In genomic region chr21:17532292-17532691, GRCh38 we compare ENCODE assay signal across 22 cellular contexts. TPM values are rescaled to one million over a fixed set of nuclear protein-coding genes. Genes with fewer than 3 reads are reported as not detected.
"Had no signal": no experiment of that assay in that cellular context is flagged by ENCODE, and none has a peak within 500 bp of the region (broad histone marks: within the 10 kb centered on the region; RNA-seq: fewer than 3 reads in every experiment).

No MANE protein-coding gene starts in this region.

- H3K27me3 ChIP-seq: dorsolateral prefrontal cortex, tibial nerve, upper lobe of left lung had no signal

- H3K9me3 Mint-ChIP-seq: memory B cell; natural killer cell treated with Interleukin-12 subunit alpha and Interleukin-12 subunit beta and Interleukin-15 and Interleukin-18, amount 100 ng/mL, for 72 hours; neural crest cell; stimulated activated naive CD8-positive, alpha-beta T cell treated with anti-CD3 and anti-CD28 coated beads, Interleukin-15, Interleukin-2, amounts not matched to agents 100 ng/mL and 50 ng/mL, for 24 hours had no signal

- H2AFZ ChIP-seq: parathyroid adenoma had no signal

- H3K36me3 ChIP-seq: lower lobe of right lung, neutrophil, prostate gland, spleen, thoracic aorta, tibial nerve, upper lobe of left lung had no signal

- H3K4me1 Mint-ChIP-seq: naive B cell had no signal

- H3K27ac Mint-ChIP-seq: memory B cell; naive B cell; natural killer cell treated with Interleukin-12 subunit alpha and Interleukin-12 subunit beta and Interleukin-15 and Interleukin-18, amount 100 ng/mL, for 72 hours; stimulated activated naive B cell treated with anti-CD40 and anti-IgM and Interleukin-4, amounts not matched to agents 10 μg/mL and 1 μg/mL and 100 μg/mL, for 72 hours; stimulated activated naive CD8-positive, alpha-beta T cell treated with anti-CD3 and anti-CD28 coated beads, Interleukin-15, Interleukin-2, amounts not matched to agents 100 ng/mL and 50 ng/mL, for 24 hours had no signal

- H3K27ac ChIP-seq: lower lobe of right lung, neutrophil, parathyroid adenoma, prostate gland, skin epidermis, spleen, thoracic aorta, tibial nerve, upper lobe of left lung had no signal

- H3K4me3 ChIP-seq: dorsolateral prefrontal cortex, lower lobe of right lung, mucosa of descending colon, prostate gland, skin epidermis, spleen, thoracic aorta, tibial nerve, upper lobe of left lung had no signal

- DNase-seq: dorsolateral prefrontal cortex; effector CD4-positive, alpha-beta T cell; left ventricle myocardium superior; lower lobe of right lung; mucosa of descending colon; naive B cell; right cardiac atrium; spleen; stimulated activated CD4-positive, alpha-beta T cell treated with anti-CD3 and anti-CD28 coated beads, Interleukin-15, amount 100 ng/mL, for 24 hours; stimulated activated CD4-positive, alpha-beta T cell treated with anti-CD3 and anti-CD28 coated beads, Interleukin-2, amount 100 ng/mL, for 48 hours; stimulated activated naive B cell treated with anti-CD40 and anti-IgM and Interleukin-4, amounts not matched to agents 10 μg/mL and 1 μg/mL and 100 μg/mL, for 72 hours; upper lobe of left lung had no signal

- H3K79me2 ChIP-seq: parathyroid adenoma had no signal

- ATAC-seq: left ventricle myocardium superior; lower lobe of right lung; mucosa of descending colon; natural killer cell treated with Interleukin-12 subunit alpha and Interleukin-12 subunit beta and Interleukin-15 and Interleukin-18, amount 100 ng/mL, for 72 hours; right cardiac atrium; stimulated activated naive B cell treated with anti-CD40 and anti-IgM and Interleukin-4, amounts not matched to agents 10 μg/mL and 1 μg/mL and 100 μg/mL, for 72 hours had no signal

- H3K9ac ChIP-seq: parathyroid adenoma had no signal

- H3K4me1 ChIP-seq: parathyroid adenoma, tibial nerve had no signal

- H3K36me3 Mint-ChIP-seq: memory B cell; naive B cell; natural killer cell treated with Interleukin-12 subunit alpha and Interleukin-12 subunit beta and Interleukin-15 and Interleukin-18, amount 100 ng/mL, for 72 hours; stimulated activated naive B cell treated with anti-CD40 and anti-IgM and Interleukin-4, amounts not matched to agents 10 μg/mL and 1 μg/mL and 100 μg/mL, for 72 hours had no signal

- H3K4me3 Mint-ChIP-seq: memory B cell; naive B cell; natural killer cell treated with Interleukin-12 subunit alpha and Interleukin-12 subunit beta and Interleukin-15 and Interleukin-18, amount 100 ng/mL, for 72 hours; neural crest cell; stimulated activated naive B cell treated with anti-CD40 and anti-IgM and Interleukin-4, amounts not matched to agents 10 μg/mL and 1 μg/mL and 100 μg/mL, for 72 hours; stimulated activated naive CD8-positive, alpha-beta T cell treated with anti-CD3 and anti-CD28 coated beads, Interleukin-15, Interleukin-2, amounts not matched to agents 100 ng/mL and 50 ng/mL, for 24 hours had no signal

- H3K9me3 ChIP-seq: lower lobe of right lung, mucosa of descending colon, neutrophil, prostate gland, spleen, thoracic aorta, tibial nerve, upper lobe of left lung had no signal

RNA-seq across cellular contexts. Expression of gene CXADR, which starts 19.4 kb away (rescaled TPM):
- total RNA-seq: natural killer cell treated with Interleukin-12 subunit alpha and Interleukin-12 subunit beta and Interleukin-15 and Interleukin-18, amount 100 ng/mL, for 72 hours had no signal
